Comparison of ENCODE assay signal across 14 cellular contexts in genomic region chr6:6886160-6886885, GRCh38.
A peak's percentile ranks its signal among the peaks of the same experiment; 100 is the strongest.
DNase-seq lines count a peak whose midpoint lies in the region; ATAC-seq, FAIRE-seq and TF ChIP-seq lines count a peak whose summit lies in the region.
"Had no signal": no experiment of that assay in that cellular context is flagged by ENCODE, and none has a peak within 500 bp of the region (broad histone marks: within the 10 kb centered on the region; RNA-seq: fewer than 3 reads in every experiment).

No MANE protein-coding gene starts in this region.

- peaks cover 86% of the 10 kb centered on the region for H3K4me1 ChIP-seq in mononuclear cell (ENCODE audit: insufficient read depth, low read length)

- ATAC-seq in GM21381 (IDR thresholded peaks at IDR 0.05; ENCODE audit: unreplicated experiment), result no peak
- ATAC-seq: WTC11 had no signal

- no peak for TF ChIP-seq CTCF in D721Med (IDR thresholded peaks at IDR 0.05; ENCODE audit: insufficient read depth, missing control alignments)

- TF ChIP-seq POLR2A in erythroblast (IDR thresholded peaks at IDR 0.05; ENCODE audit: low read length), result peak; percentile 60

- no peaks in the 10 kb centered on the region for H3K27me3 ChIP-seq in mononuclear cell (ENCODE audit: insufficient read depth, low read length)

- peak overlapping the region; percentile 20 for H3K4me3 ChIP-seq in mononuclear cell (ENCODE audit: low read length)

- H3K9me3 ChIP-seq in mononuclear cell (ENCODE audit: low read depth, low read length), result no peaks in the 10 kb centered on the region

- DNase-seq in SIG-M5 treated with dmso at 0.1 percent for 504 hours (lab: John Stamatoyannopoulos, UW; ENCODE audit: unreplicated experiment) (peak; percentile 71), SIG-M5 (lab: John Stamatoyannopoulos, UW) (no peak), erythroblast (lab: John Stamatoyannopoulos, UW) (peak; percentile 87 to 97), ureter (ENCODE audit: low spot score) (peak; percentile 50), D721Med (ENCODE audit: insufficient read length, low spot score) (no peak), DMS53 (lab: John Stamatoyannopoulos, UW) (no peak)
- DNase-seq: activated T-cell treated with anti-CD3 and anti-CD28 coated beads for 4 hours; DMS153; NCI-H345; stimulated activated CD4-positive, alpha-beta T cell treated with anti-CD3 and anti-CD28 coated beads, Interleukin-1b, Interleukin-23, amount 100 ng/mL, for 48 hours had no signal

- FAIRE-seq in D721Med (lab: Jason Lieb, UNC), result no peak
- FAIRE-seq: GM12892 had no signal

Comparison
In these comparisons a context has a peak if more than half of its experiments do, and no peak if none do; other contexts are left out.
1. DNase-seq: peak in SIG-M5 treated with dmso at 0.1 percent for 504 hours (single experiment), erythroblast (2 of 2) and ureter (single experiment); none in SIG-M5 (single experiment), D721Med (single experiment) and DMS53 (single experiment).